Comparison of ENCODE assay signal across 36 cellular contexts in genomic region chr15:52579852-52580251, GRCh38.
"Had no signal": no experiment of that assay in that cellular context is flagged by ENCODE, and none has a peak within 500 bp of the region (broad histone marks: within the 10 kb centered on the region; RNA-seq: fewer than 3 reads in every experiment).

No MANE protein-coding gene starts in this region.

- DNase-seq: activated CD4-positive, alpha-beta memory T cell treated with anti-CD3 and anti-CD28 coated beads, Interleukin-2, amount 10 ng/mL, durations not matched to agents 7 days and 5 days; activated CD4-positive, alpha-beta T cell treated with anti-CD3 and anti-CD28 coated beads for 1 hour; activated CD4-positive, alpha-beta T cell treated with anti-CD3 and anti-CD28 coated beads for 48 hours; activated CD4-positive, CD25-positive, alpha-beta regulatory T cell; activated CD8-positive, alpha-beta memory T cell treated with anti-CD3 and anti-CD28 coated beads for 24 hours; activated CD8-positive, alpha-beta memory T cell treated with anti-CD3 and anti-CD28 coated beads, Interleukin-2, amount 10 ng/mL, durations not matched to agents 7 days and 5 days; activated CD8-positive, alpha-beta memory T cell treated with anti-CD3 and anti-CD28 coated beads, Interleukin-2, amount 50 U/mL, for 48 hours; activated effector memory CD4-positive, alpha-beta T cell treated with anti-CD3 and anti-CD28 coated beads, Interleukin-2, amount 50 U/mL, for 16 hours; activated naive CD4-positive, alpha-beta T cell; activated naive CD4-positive, alpha-beta T cell treated with anti-CD3 and anti-CD28 coated beads, Interleukin-2, amount 50 U/mL, for 16 hours; activated naive CD8-positive, alpha-beta T cell treated with anti-CD3 and anti-CD28 coated beads, Interleukin-2, amount 10 ng/mL, durations not matched to agents 7 days and 5 days; activated T-cell treated with anti-CD3 and anti-CD28 coated beads, Interleukin-2, amount 50 U/mL, for 72 hours; amygdala; MM.1S; MV-4-11; NCI-H1092 treated with DMSO at 0.1 percent for 48 hours; NCI-H1417; NCI-H146; NCI-H187; NCI-H2029 treated with DMSO at 0.1 percent for 48 hours; NCI-H2107; NCI-H2171 treated with DMSO at 0.1 percent for 48 hours; NCI-H345; NCI-H524 treated with DMSO at 0.1 percent for 48 hours; NCI-H748 treated with DMSO at 0.1 percent for 48 hours; NK-92 treated with Interleukin-12 subunit alpha and Interleukin-12 subunit beta, amount 100 ng/mL, for 24 hours; PC-3; Peyer's patch; RPMI8226; SJCRH30; T1000; WERI-Rb-1 had no signal

- H3K4me1 ChIP-seq: ascending aorta, breast epithelium, Peyer's patch, SJCRH30 had no signal

- H3K27me3 Mint-ChIP-seq: activated CD4-positive, alpha-beta memory T cell treated with anti-CD3 and anti-CD28 coated beads, Interleukin-2, amount 10 ng/mL, durations not matched to agents 7 days and 5 days; activated CD8-positive, alpha-beta memory T cell treated with anti-CD3 and anti-CD28 coated beads, Interleukin-2, amount 10 ng/mL, durations not matched to agents 7 days and 5 days; activated naive CD8-positive, alpha-beta T cell treated with anti-CD3 and anti-CD28 coated beads, Interleukin-2, amount 10 ng/mL, durations not matched to agents 7 days and 5 days; activated T-helper 17 cell treated with anti-CD3 and anti-CD28 coated beads, Interleukin-2, amount 50 U/mL, for 72 hours had no signal

- H3K27ac ChIP-seq: ascending aorta, breast epithelium, Peyer's patch, SJCRH30, SK-N-MC, WERI-Rb-1 had no signal

- H3K4me1 Mint-ChIP-seq: activated CD4-positive, alpha-beta memory T cell treated with anti-CD3 and anti-CD28 coated beads, Interleukin-2, amount 10 ng/mL, durations not matched to agents 7 days and 5 days; activated CD8-positive, alpha-beta memory T cell treated with anti-CD3 and anti-CD28 coated beads, Interleukin-2, amount 10 ng/mL, durations not matched to agents 7 days and 5 days; activated naive CD8-positive, alpha-beta T cell treated with anti-CD3 and anti-CD28 coated beads, Interleukin-2, amount 10 ng/mL, durations not matched to agents 7 days and 5 days; activated T-helper 17 cell treated with anti-CD3 and anti-CD28 coated beads, Interleukin-2, amount 50 U/mL, for 72 hours had no signal

- H3K36me3 ChIP-seq: breast epithelium, SJCRH30, WERI-Rb-1 had no signal

- H3K9me3 ChIP-seq: ascending aorta, breast epithelium, Peyer's patch, SJCRH30 had no signal

- H3K4me3 Mint-ChIP-seq: activated CD4-positive, alpha-beta memory T cell treated with anti-CD3 and anti-CD28 coated beads, Interleukin-2, amount 10 ng/mL, durations not matched to agents 7 days and 5 days; activated CD8-positive, alpha-beta memory T cell treated with anti-CD3 and anti-CD28 coated beads, Interleukin-2, amount 10 ng/mL, durations not matched to agents 7 days and 5 days; activated naive CD8-positive, alpha-beta T cell treated with anti-CD3 and anti-CD28 coated beads, Interleukin-2, amount 10 ng/mL, durations not matched to agents 7 days and 5 days; activated T-cell treated with anti-CD3 and anti-CD28 coated beads, Interleukin-2, amount 50 U/mL, for 72 hours; activated T-helper 17 cell treated with anti-CD3 and anti-CD28 coated beads, Interleukin-2, amount 50 U/mL, for 72 hours had no signal

- H3K27ac Mint-ChIP-seq: activated CD4-positive, alpha-beta memory T cell treated with anti-CD3 and anti-CD28 coated beads, Interleukin-2, amount 10 ng/mL, durations not matched to agents 7 days and 5 days; activated CD8-positive, alpha-beta memory T cell treated with anti-CD3 and anti-CD28 coated beads, Interleukin-2, amount 10 ng/mL, durations not matched to agents 7 days and 5 days; activated naive CD8-positive, alpha-beta T cell treated with anti-CD3 and anti-CD28 coated beads, Interleukin-2, amount 10 ng/mL, durations not matched to agents 7 days and 5 days; activated T-cell treated with anti-CD3 and anti-CD28 coated beads, Interleukin-2, amount 50 U/mL, for 72 hours; activated T-helper 17 cell treated with anti-CD3 and anti-CD28 coated beads, Interleukin-2, amount 50 U/mL, for 72 hours had no signal

- ATAC-seq: activated CD8-positive, alpha-beta memory T cell treated with anti-CD3 and anti-CD28 coated beads, Interleukin-2, amount 10 ng/mL, durations not matched to agents 7 days and 5 days; activated T-cell treated with anti-CD3 and anti-CD28 coated beads, Interleukin-2, amount 50 U/mL, for 72 hours; activated T-helper 17 cell treated with anti-CD3 and anti-CD28 coated beads, Interleukin-2, amount 50 U/mL, for 72 hours; PC-3 had no signal

- H3K27me3 ChIP-seq: ascending aorta, breast epithelium, Peyer's patch, SJCRH30 had no signal

- H3K9me3 Mint-ChIP-seq: activated CD4-positive, alpha-beta memory T cell treated with anti-CD3 and anti-CD28 coated beads, Interleukin-2, amount 10 ng/mL, durations not matched to agents 7 days and 5 days; activated naive CD8-positive, alpha-beta T cell treated with anti-CD3 and anti-CD28 coated beads, Interleukin-2, amount 10 ng/mL, durations not matched to agents 7 days and 5 days; activated T-cell treated with anti-CD3 and anti-CD28 coated beads, Interleukin-2, amount 50 U/mL, for 72 hours; activated T-helper 17 cell treated with anti-CD3 and anti-CD28 coated beads, Interleukin-2, amount 50 U/mL, for 72 hours had no signal

- H3K4me3 ChIP-seq: ascending aorta, breast epithelium, Peyer's patch, SJCRH30, SK-N-MC had no signal
